6 cellular contexts compared by ENCODE assay signal in genomic region chr3:75630887-75631535, GRCh38. TPM values are rescaled to one million over a fixed set of nuclear protein-coding genes. Genes with fewer than 3 reads are reported as not detected.
"Had no signal": no experiment of that assay in that cellular context is flagged by ENCODE, and none has a peak within 500 bp of the region (broad histone marks: within the 10 kb centered on the region; RNA-seq: fewer than 3 reads in every experiment).

No MANE protein-coding gene starts in this region.

RNA-seq across cellular contexts. Expression of gene FRG2C, which starts 33.1 kb away (rescaled TPM):
- total RNA-seq: GM23248, H1, H4, H7, H9, HFFc6 had no signal
